In the genomic region with DNA sequence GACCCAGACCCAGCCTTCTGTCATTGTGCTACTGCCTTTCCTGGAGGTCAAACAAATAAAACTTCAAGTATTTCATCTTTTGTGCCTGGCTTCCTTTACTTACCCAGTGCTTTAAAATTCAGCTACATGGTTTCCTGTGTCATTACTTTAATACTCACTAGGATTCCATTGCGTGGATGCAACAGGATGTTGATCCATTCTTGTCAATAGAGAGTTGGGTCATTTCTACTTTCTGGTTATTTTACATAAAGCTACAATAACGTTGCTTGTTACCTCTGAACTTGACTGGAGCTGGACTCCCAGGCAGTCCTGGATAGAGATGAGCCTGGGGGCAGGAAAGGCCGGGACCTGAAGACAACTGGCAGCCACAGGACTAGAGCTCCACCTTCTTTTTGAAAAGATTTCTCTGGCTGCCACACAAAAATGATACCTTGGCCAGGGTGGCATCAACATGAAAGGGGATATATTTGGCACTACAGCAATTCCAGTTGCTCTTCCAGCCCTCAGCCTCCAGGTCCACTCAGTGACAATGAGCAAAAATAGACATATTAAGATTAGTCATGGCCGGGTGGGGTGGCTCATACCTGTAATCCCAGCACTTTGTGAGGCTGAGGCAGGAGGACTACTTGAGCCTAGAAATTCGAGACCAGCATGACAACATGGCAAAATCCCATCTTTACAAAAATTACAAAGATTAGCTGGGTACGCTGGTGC, we compare ENCODE assay signal across 27 cellular contexts. TPM values are rescaled to one million over a fixed set of nuclear protein-coding genes. Genes with fewer than 3 reads are reported as not detected.
DNase-seq lines count a peak whose midpoint lies in the region; ATAC-seq, FAIRE-seq and TF ChIP-seq lines count a peak whose summit lies in the region.
"Had no signal": no experiment of that assay in that cellular context is flagged by ENCODE, and none has a peak within 500 bp of the region (broad histone marks: within the 10 kb centered on the region; RNA-seq: fewer than 3 reads in every experiment).

No MANE protein-coding gene starts in this region.

- no peak for TF ChIP-seq POLR2A in GM12878 (IDR thresholded peaks at IDR 0.05; ENCODE audit: low read depth, low read length)

- H3K4me2 ChIP-seq in GM12878 (ENCODE audit: control insufficient read depth, insufficient read depth): no peak overlapping the region
- H3K4me2 ChIP-seq: GM23338 had no signal

- RAD21 ChIA-PET in GM12878 (lab: Charles Lee; ENCODE audit: unreplicated experiment): interaction anchor here (1.2 kb wide), 1 partner anchor 42 kb away, joined by 3 read pairs; no protein-coding TSS in a partner anchor

- no TSS peak for BruUV-seq in GM12878 (replicated peaks; lab: Mats Ljungman, UMichigan)

- TF ChIP-seq RAD21 in GM12878 (IDR thresholded peaks at IDR 0.05; ENCODE audit: insufficient read depth, low read depth, low read length): no peak

- peaks cover 0 to 21% of the 10 kb centered on the region in 2 experiments; a peak in 1 of 4 replicates for H3K36me3 ChIP-seq in GM12878 (ENCODE audit: control insufficient read depth in 2 of 2, insufficient read depth in 2 of 2, low read length in 1 of 2)
- H3K36me3 ChIP-seq: BLaER1, colonic mucosa, thoracic aorta had no signal

- POLR2A ChIA-PET in GM12878 (lab: Charles Lee): interaction anchor here (0.6 kb wide), 1 partner anchor 60 kb away, joined by 4 read pairs; no protein-coding TSS in a partner anchor

- TF ChIP-seq EP300 in GM12878 (IDR thresholded peaks at IDR 0.05; ENCODE audit: borderline replicate concordance in 1 of 2, control insufficient read depth in 1 of 2, low read depth in 2 of 2, low read length in 2 of 2): no peak

- no peak for FAIRE-seq in GM12878 (lab: Jason Lieb, UNC)

- H3K27me3 ChIP-seq in GM12878 (replicated peaks in 1 of 2; ENCODE audit: control insufficient read depth in 2 of 2, insufficient read depth in 2 of 2, low read length in 1 of 2): no peaks in the 10 kb centered on the region
- H3K27me3 ChIP-seq: BLaER1, colonic mucosa had no signal

- 98% methylated on average over 6 of the region's 6 CpGs for WGBS in GM12878 (ENCODE audit: insufficient coverage, insufficient replicate concordance, low lambda C conversion rate, missing lambda C conversion rate)

- H3K4me1 ChIP-seq in GM12878 (ENCODE audit: control insufficient read depth, insufficient read depth, low read length): peaks cover 19% of the 10 kb centered on the region
- H3K4me1 ChIP-seq: colonic mucosa had no signal

- CTCF ChIA-PET in GM12878 (lab: Yijun Ruan, JAX): interaction anchor here (1.3 kb wide), 1 partner anchor 14 kb away, joined by 5 read pairs; no protein-coding TSS in a partner anchor

- intact Hi-C loops in left ventricle myocardium superior (cut with micrococcal nuclease): no loop called here
- intact Hi-C loops in Right ventricle myocardium inferior (cut with DNase I): no loop called here
- intact Hi-C loops in GM12878 (cut with micrococcal nuclease; ENCODE audit: unreplicated experiment): no loop called here

- H3K79me2 ChIP-seq in GM12878 (ENCODE audit: control insufficient read depth, insufficient read depth, low read length): no peaks in the 10 kb centered on the region

- no peak overlapping the region for H2AFZ ChIP-seq in GM12878 (ENCODE audit: control insufficient read depth, low read depth, low read length)
- H2AFZ ChIP-seq: GM23338 had no signal

- H3K9ac ChIP-seq in GM12878 (ENCODE audit: control insufficient read depth, insufficient read depth, low read length): no peak overlapping the region
- H3K9ac ChIP-seq: BLaER1 had no signal

- in situ Hi-C loops in GM12878 (cut with MboI): no loop called here

- no peak overlapping the region for H3K4me3 ChIP-seq in GM12878
- H3K4me3 ChIP-seq: BLaER1, colonic mucosa, GM23338, mucosa of descending colon, SK-N-MC, thoracic aorta had no signal

- no peaks in the 10 kb centered on the region for H3K9me3 ChIP-seq in GM12878 (replicated peaks; ENCODE audit: control insufficient read depth, insufficient read depth, low read length)
- H3K9me3 ChIP-seq: BLaER1, colonic mucosa, mucosa of descending colon, thoracic aorta had no signal

- no peak overlapping the region for H3K27ac ChIP-seq in GM12878 (ENCODE audit: control insufficient read depth, insufficient read depth)
- H3K27ac ChIP-seq: BLaER1, colonic mucosa, SK-N-MC, thoracic aorta had no signal

- no peak for TF ChIP-seq CTCF in GM12878 (IDR thresholded peaks at IDR 0.05 in 2 of 3, conservative IDR thresholded peaks at IDR 0.05 in 1 of 3; ENCODE audit: control insufficient read depth in 2 of 3, extremely low read depth in 1 of 3, insufficient read depth in 1 of 3, low read depth in 3 of 3, low read length in 3 of 3)

- H4K20me1 ChIP-seq in GM12878 (ENCODE audit: control insufficient read depth, insufficient read depth): no peaks in the 10 kb centered on the region
- H4K20me1 ChIP-seq: BLaER1 had no signal

- DNase-seq in left ventricle myocardium superior (no peak), Right ventricle myocardium inferior (ENCODE audit: missing footprints) (no peak), MV-4-11 (lab: John Stamatoyannopoulos, UW) (peak; percentile 33), GM12878 (ENCODE audit: low read depth, low spot score) (no peak), H4 (ENCODE audit: low spot score) (no peak), NCI-H1694 (lab: John Stamatoyannopoulos, UW) (no peak)
- peak; percentile 9 for DNase-seq in stimulated activated CD8-positive, alpha-beta memory T cell treated with anti-CD3 and anti-CD28 coated beads, Interleukin-4, amount 100 ng/mL, for 48 hours
- DNase-seq: activated CD4-positive, alpha-beta T cell treated with anti-CD3 and anti-CD28 coated beads, Interleukin-2, amount 50 U/mL, for 1 hour; activated CD8-positive, alpha-beta memory T cell treated with anti-CD3 and anti-CD28 coated beads, Interleukin-2, amount 10 ng/mL, durations not matched to agents 7 days and 5 days; activated naive CD4-positive, alpha-beta T cell treated with anti-CD3 and anti-CD28 coated beads, Interleukin-2, amount 50 U/mL, for 16 hours; amygdala; colonic mucosa; effector memory CD8-positive, alpha-beta T cell; islet precursor cell; mucosa of descending colon; NCI-H1105; NCI-H2029 treated with DMSO at 0.1 percent for 48 hours; NCI-H345; NCI-H82; stimulated activated naive CD8-positive, alpha-beta T cell treated with anti-CD3 and anti-CD28 coated beads, Interleukin-15, Interleukin-2, amounts not matched to agents 100 U/mL and 50 U/mL, for 24 hours had no signal

- SMC1A ChIA-PET in GM12878 (lab: Charles Lee; ENCODE audit: uncharacterized antibody, unreplicated experiment): interaction anchor here (0.7 to 1.7 kb wide), 2 partner anchors 8 to 9 kb away, joined by 3 to 6 read pairs; no protein-coding TSS in a partner anchor

- ATAC-seq in left ventricle myocardium superior (peak; percentile 58), Right ventricle myocardium inferior (no peak), GM12878 (no peak), GM21723 (IDR thresholded peaks at IDR 0.05; ENCODE audit: unreplicated experiment) (no peak)
- ATAC-seq: activated CD8-positive, alpha-beta memory T cell treated with anti-CD3 and anti-CD28 coated beads, Interleukin-2, amount 10 ng/mL, durations not matched to agents 7 days and 5 days; effector memory CD8-positive, alpha-beta T cell; GM23338; mucosa of descending colon; Panc1; sciatic nerve; stimulated activated naive CD8-positive, alpha-beta T cell treated with anti-CD3 and anti-CD28 coated beads, Interleukin-15, Interleukin-2, amounts not matched to agents 100 U/mL and 50 U/mL, for 24 hours had no signal

TF ChIP-seq in GM12878, 131 proteins besides CTCF, POLR2A, EP300 and RAD21 (continues in another document):
- TF ChIP-seq HDGF (IDR thresholded peaks at IDR 0.05): no peak
- TF ChIP-seq, protein P1, sequence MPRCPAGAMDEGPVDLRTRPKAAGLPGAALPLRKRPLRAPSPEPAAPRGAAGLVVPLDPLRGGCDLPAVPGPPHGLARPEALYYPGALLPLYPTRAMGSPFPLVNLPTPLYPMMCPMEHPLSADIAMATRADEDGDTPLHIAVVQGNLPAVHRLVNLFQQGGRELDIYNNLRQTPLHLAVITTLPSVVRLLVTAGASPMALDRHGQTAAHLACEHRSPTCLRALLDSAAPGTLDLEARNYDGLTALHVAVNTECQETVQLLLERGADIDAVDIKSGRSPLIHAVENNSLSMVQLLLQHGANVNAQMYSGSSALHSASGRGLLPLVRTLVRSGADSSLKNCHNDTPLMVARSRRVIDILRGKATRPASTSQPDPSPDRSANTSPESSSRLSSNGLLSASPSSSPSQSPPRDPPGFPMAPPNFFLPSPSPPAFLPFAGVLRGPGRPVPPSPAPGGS (IDR thresholded peaks at IDR 0.05; ENCODE audit: borderline replicate concordance, insufficient read depth, low read depth, low read length, poor library complexity, severe bottlenecking): peak; percentile 23
- TF ChIP-seq SMC3 (IDR thresholded peaks at IDR 0.05; ENCODE audit: borderline replicate concordance, low read length): no peak
- no peak for TF ChIP-seq SRF (IDR thresholded peaks at IDR 0.05; ENCODE audit: low read depth in 2 of 2, low read length in 2 of 2)

RNA-seq across cellular contexts. Expression of a gene that starts 23.3 kb away (rescaled TPM):
- total RNA-seq in left ventricle myocardium superior: 102 TPM
- total RNA-seq in Right ventricle myocardium inferior: 95.0 TPM
- 72.0 and 76.9 TPM in 2 replicates for total RNA-seq in GM12878 (2013; cell fraction: nucleolus; rRNA removed)
- total RNA-seq in GM12878 (2014; rRNA removed): 10.5 and 10.9 TPM in 2 replicates
- total RNA-seq in GM12878 (2014; rRNA removed; fragmentation: Illumina TruSeq; extraction: Trizol): 8.4 and 10.1 TPM in 2 replicates
- 31.1 and 32.1 TPM in 2 replicates for total RNA-seq in GM12878 (2021)
- 10.0 TPM for polyA plus RNA-seq in GM12878 (2011; ENCODE audit: low read depth)
- 3.4 and 6.8 TPM in 2 replicates for polyA plus RNA-seq in GM12878 (2011; rRNA removed)
- 3.6 and 7.3 TPM in 2 replicates for polyA plus RNA-seq in GM12878 (2011; cell fraction: cytosol; rRNA removed)
- polyA plus RNA-seq in GM12878 (2011; cell fraction: nucleus; rRNA removed): 10.7 and 12.9 TPM in 2 replicates
- polyA plus RNA-seq in GM12878 (2012): 10.5 and 16.4 TPM in 2 replicates
- 21.6 and 22.2 TPM in 2 replicates for polyA plus RNA-seq in GM12878 (2014; fragmentation: Illumina TruSeq; extraction: Trizol)
- polyA plus RNA-seq in GM12878 (2014; fragmentation: Nextera tagmentation; extraction: Ambion mirVana): 1 to 10 TPM; 2.2 to 4.1 TPM
- polyA plus RNA-seq in GM12878 (2014; rRNA removed): 10.5 and 13.4 TPM in 2 replicates
- 1 to 10 TPM; 2.7 TPM for polyA plus RNA-seq in GM12878 (2016; fragmentation: Nextera tagmentation; extraction: Ambion mirVana)
- 10.7 and 19.5 TPM in 2 replicates for polyA minus RNA-seq in GM12878 (2011; rRNA and poly(A)+ RNA removed)
- polyA minus RNA-seq in GM12878 (2011; cell fraction: cytosol; rRNA and poly(A)+ RNA removed): 9.9 and 13.2 TPM in 2 replicates
- 6.5 and 13.8 TPM in 2 replicates for polyA minus RNA-seq in GM12878 (2011; cell fraction: nucleus; rRNA and poly(A)+ RNA removed)
- total RNA-seq in H4 (2014; rRNA removed; shearing (Covaris generic)): 49.6 and 57.7 TPM in 2 replicates

Comparison
In these comparisons a context has a peak if more than half of its experiments do, and no peak if none do; other contexts are left out.
1. DNase-seq: peak in MV-4-11 (single experiment) and stimulated activated CD8-positive, alpha-beta memory T cell treated with anti-CD3 and anti-CD28 coated beads, Interleukin-4, amount 100 ng/mL, for 48 hours (single experiment); none in left ventricle myocardium superior (single experiment), Right ventricle myocardium inferior (single experiment), GM12878 (single experiment), H4 (single experiment) and NCI-H1694 (single experiment).